15 cellular contexts compared by ENCODE assay signal in genomic region chr10:36640626-36641025, GRCh38.
DNase-seq lines count a peak whose midpoint lies in the region; ATAC-seq and TF ChIP-seq lines count a peak whose summit lies in the region.
"Had no signal": no experiment of that assay in that cellular context is flagged by ENCODE, and none has a peak within 500 bp of the region (broad histone marks: within the 10 kb centered on the region; RNA-seq: fewer than 3 reads in every experiment).

No MANE protein-coding gene starts in this region.

- peak; percentile 64 for DNase-seq in AG10803 (ENCODE audit: low read depth)
- peak; percentile 74 for DNase-seq in GM23248
- peak; percentile 55 for DNase-seq in fibroblast of mammary gland (ENCODE audit: low read depth)
- no peak for DNase-seq in hepatic stellate cell (ENCODE audit: low spot score)
- DNase-seq in right atrium auricular region (ENCODE audit: low spot score), result no peak
- DNase-seq in NCI-H748 (lab: John Stamatoyannopoulos, UW; ENCODE audit: unreplicated experiment), result no peak
- DNase-seq: Calu3; CD4-positive, alpha-beta T cell; DMS 273 treated with DMSO at 0.1 percent for 48 hours; HCEC 1CT; HFFc6 had no signal

- no peaks in the 10 kb centered on the region for H3K9me2 ChIP-seq in GM23248 (ENCODE audit: insufficient read depth)

- 0 out of 2 replicates have a peak, but pooled peaks cover under 1% of the 10 kb centered on the region for H3F3A ChIP-seq in GM23248 (ENCODE audit: insufficient read depth)

- H3K27me3 ChIP-seq in GM23248 (replicated peaks; ENCODE audit: insufficient read depth), result no peaks in the 10 kb centered on the region
- H3K27me3 ChIP-seq in right atrium auricular region, result no peaks in the 10 kb centered on the region
- H3K27me3 ChIP-seq: BLaER1 treated with 17β-estradiol and CSF1 and Interleukin-3, amounts not matched to agents 10 nM and 100 nM had no signal

- H3K9ac ChIP-seq in GM23248, result no peak overlapping the region
- H3K9ac ChIP-seq: BLaER1 treated with 17β-estradiol and CSF1 and Interleukin-3, amounts not matched to agents 10 nM and 100 nM had no signal

- H2AFZ ChIP-seq in GM23248, result no peak overlapping the region

- in situ Hi-C loops in GM23248 (cut with MboI), result no loop called here

- WGBS in GM23248 (ENCODE audit: low coverage in 1 of 2, low lambda C conversion rate in 2 of 2, missing lambda C conversion rate in 2 of 2), 2 experiments, result 63 to 65% methylated on average over 4 of the region's 4 CpGs

- H3K4me1 ChIP-seq in GM23248 (ENCODE audit: insufficient read depth) (peaks cover 1% of the 10 kb centered on the region), right atrium auricular region (no peaks in the 10 kb centered on the region)
- H3K4me1 ChIP-seq: BLaER1 treated with 17β-estradiol and CSF1 and Interleukin-3, amounts not matched to agents 10 nM and 100 nM had no signal

- H3K4me3 ChIP-seq in AG10803 (ENCODE audit: low read length) (no peak overlapping the region), GM23248 (no peak overlapping the region), fibroblast of mammary gland (ENCODE audit: control insufficient read depth, low read depth, low read length) (no peak overlapping the region), right atrium auricular region (no peak overlapping the region)
- H3K4me3 ChIP-seq: BLaER1 treated with 17β-estradiol and CSF1 and Interleukin-3, amounts not matched to agents 10 nM and 100 nM; K562 had no signal

- H3K27ac ChIP-seq in GM23248 (peak overlapping the region; percentile 33; the same call in 1 of the 2 replicates), right atrium auricular region (no peak overlapping the region)
- H3K27ac ChIP-seq: BLaER1 treated with 17β-estradiol and CSF1 and Interleukin-3, amounts not matched to agents 10 nM and 100 nM; HL-60 had no signal

- no peaks in the 10 kb centered on the region for H3K79me2 ChIP-seq in GM23248 (ENCODE audit: insufficient read depth)

- H3K9me3 ChIP-seq in GM23248 (ENCODE audit: low read depth) (no peaks in the 10 kb centered on the region), right atrium auricular region (no peaks in the 10 kb centered on the region)
- H3K9me3 ChIP-seq: BLaER1 treated with 17β-estradiol and CSF1 and Interleukin-3, amounts not matched to agents 10 nM and 100 nM had no signal

- no peak overlapping the region for H3K4me2 ChIP-seq in GM23248 (ENCODE audit: unreplicated experiment)
- H3K4me2 ChIP-seq: BLaER1 treated with 17β-estradiol and CSF1 and Interleukin-3, amounts not matched to agents 10 nM and 100 nM had no signal

- H3K36me3 ChIP-seq in GM23248 (ENCODE audit: low read depth) (no peaks in the 10 kb centered on the region), right atrium auricular region (no peaks in the 10 kb centered on the region)
- H3K36me3 ChIP-seq: BLaER1 treated with 17β-estradiol and CSF1 and Interleukin-3, amounts not matched to agents 10 nM and 100 nM had no signal

- no peak for TF ChIP-seq CTCF in AG10803 (conservative IDR thresholded peaks at IDR 0.05; ENCODE audit: low read length)
- no peak for TF ChIP-seq CTCF in fibroblast of mammary gland (conservative IDR thresholded peaks at IDR 0.05; ENCODE audit: control insufficient read depth, insufficient read depth, low read depth, low read length)
- TF ChIP-seq CTCF in right atrium auricular region (IDR thresholded peaks at IDR 0.05), result no peak

- no peaks in the 10 kb centered on the region for H4K20me1 ChIP-seq in GM23248 (ENCODE audit: insufficient read depth)
- H4K20me1 ChIP-seq: BLaER1 treated with 17β-estradiol and CSF1 and Interleukin-3, amounts not matched to agents 10 nM and 100 nM had no signal

- no peak for ATAC-seq in HG03095 (IDR thresholded peaks at IDR 0.05; ENCODE audit: unreplicated experiment)
- ATAC-seq: K562 had no signal

Comparison
In these comparisons a context has a peak if more than half of its experiments do, and no peak if none do; other contexts are left out.
1. DNase-seq: peak in AG10803 (single experiment), GM23248 (single experiment) and fibroblast of mammary gland (single experiment); none in hepatic stellate cell (single experiment), right atrium auricular region (single experiment) and NCI-H748 (single experiment).